ENCODE assay signal across 9 cellular contexts in the genomic region with DNA sequence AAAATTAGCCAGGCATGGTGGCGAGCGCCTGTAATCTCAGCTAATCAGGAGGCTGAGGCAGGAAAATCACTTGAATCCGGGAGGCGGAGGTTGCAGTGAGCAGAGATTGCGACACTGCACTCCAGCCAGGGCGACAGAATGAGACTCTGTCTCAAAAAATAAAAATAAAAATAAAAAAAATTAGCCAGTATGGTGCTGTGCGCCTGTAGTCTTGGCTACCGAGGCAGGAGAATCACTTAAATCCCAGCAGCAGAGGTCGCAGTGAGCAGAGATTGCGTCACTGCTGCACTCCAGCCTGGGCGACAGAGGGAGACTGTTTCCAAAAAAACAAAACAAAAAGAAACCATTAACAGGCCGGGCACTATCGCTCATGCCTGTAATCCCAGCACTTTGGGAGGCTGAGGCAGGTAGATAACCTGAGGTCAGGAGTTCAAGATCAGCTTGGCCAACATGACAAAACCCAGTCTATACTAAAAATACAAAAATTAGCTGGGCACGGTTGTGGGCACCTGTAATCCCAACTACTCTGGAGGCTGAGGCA. TPM values are rescaled to one million over a fixed set of nuclear protein-coding genes. Genes with fewer than 3 reads are reported as not detected.
DNase-seq lines count a peak whose midpoint lies in the region; ATAC-seq, FAIRE-seq and TF ChIP-seq lines count a peak whose summit lies in the region.
"Not testable (repeated sequence)": the region's sequence is repeated elsewhere in the genome, so short reads cannot be mapped to it uniquely, and the experiment has no call there.
"Had no signal": no experiment of that assay in that cellular context is flagged by ENCODE, and none has a peak within 500 bp of the region (broad histone marks: within the 10 kb centered on the region; RNA-seq: fewer than 3 reads in every experiment).

No MANE protein-coding gene starts in this region.

- not testable (repeated sequence) for H3K79me2 ChIP-seq in MM.1S (ENCODE audit: low read length); HepG2 (ENCODE audit: insufficient read depth, low read length)

- H3K27me3 ChIP-seq in MM.1S (replicated peaks; ENCODE audit: insufficient read depth, low read length); HepG2 (ENCODE audit: control insufficient read depth in 1 of 2, insufficient read depth in 2 of 2, low read length in 2 of 2); sigmoid colon: not testable (repeated sequence)

- H3F3A ChIP-seq in MM.1S (ENCODE audit: insufficient read depth, low read length), result not testable (repeated sequence)

- peaks cover 23 to 25% of the 10 kb centered on the region in 2 donors for H3K36me3 Mint-ChIP-seq in activated naive CD4-positive, alpha-beta T cell treated with anti-CD3 and anti-CD28 coated beads, Interleukin-2, amount 50 U/mL, for 72 hours

- peak; percentile 49 to 61 for ATAC-seq in activated naive CD4-positive, alpha-beta T cell treated with anti-CD3 and anti-CD28 coated beads, Interleukin-2, amount 50 U/mL, for 72 hours
- peak; percentile 87 for ATAC-seq in HepG2

- TF ChIP-seq POLR2A in erythroblast (IDR thresholded peaks at IDR 0.05; ENCODE audit: low read length); HepG2 (IDR thresholded peaks at IDR 0.05; ENCODE audit: insufficient read depth in 1 of 2, low read depth in 2 of 2, low read length in 2 of 2); sigmoid colon (IDR thresholded peaks at IDR 0.05): not testable (repeated sequence)

- H3K9me3 ChIP-seq in MM.1S (replicated peaks; ENCODE audit: insufficient read depth, low read length); HepG2 (ENCODE audit: low read length); sigmoid colon: not testable (repeated sequence)

- BruUV-seq in HepG2 (replicated peaks; lab: Mats Ljungman, UMichigan), result not testable (repeated sequence)

- not testable (repeated sequence) for H3K27ac Mint-ChIP-seq in activated naive CD4-positive, alpha-beta T cell treated with anti-CD3 and anti-CD28 coated beads, Interleukin-2, amount 50 U/mL, for 72 hours

- FAIRE-seq in HepG2 (lab: Jason Lieb, UNC), result peak; percentile 82

- H2AFZ ChIP-seq in MM.1S (ENCODE audit: low read length); HepG2 (ENCODE audit: low read length): not testable (repeated sequence)

- H3K4me3 ChIP-seq in MM.1S (ENCODE audit: low read length), result not testable (repeated sequence)
- H3K4me3 ChIP-seq in HepG2 (replicated peaks in 1 of 3; ENCODE audit: insufficient read depth in 1 of 3, low read depth in 2 of 3, low read length in 3 of 3), result peak overlapping the region in 1 of 3 experiments; percentile 31; a peak in 1 of 6 replicates
- H3K4me3 ChIP-seq in sigmoid colon, result peak overlapping the region in 1 of 4 donors; percentile 13

- intact Hi-C loops in HepG2 (cut with micrococcal nuclease; ENCODE audit: unreplicated experiment) (loop anchor here (1.0 to 5.0 kb wide), 5 partner anchors 41 to 198 kb away; partner anchors contain the start of gene ITPA), sigmoid colon (cut with DNase I) (loop anchor here (2.0 kb wide), 1 partner anchor 63 kb away; no protein-coding TSS in a partner anchor)

- WGBS in HepG2 (ENCODE audit: low lambda C conversion rate), result 30% methylated on average over 14 of the region's 14 CpGs
- 62 to 82% methylated on average over 14 of the region's 14 CpGs for WGBS in sigmoid colon, 2 donors

- DNase-seq in GM04503 (ENCODE audit: low read depth) (peak; percentile 44), T follicular helper cell (ENCODE audit: low read depth) (peak; percentile 34), erythroblast (lab: John Stamatoyannopoulos, UW) (peak; percentile 60 to 65), HepG2 (ENCODE audit: low spot score) (peak; percentile 89), sigmoid colon (peak; percentile 86)
- DNase-seq in MM.1S; activated naive CD4-positive, alpha-beta T cell treated with anti-CD3 and anti-CD28 coated beads, Interleukin-2, amount 50 U/mL, for 72 hours (ENCODE audit: low spot score in 2 of 2): not testable (repeated sequence)

- in situ Hi-C loops in HepG2 (cut with HindIII; ENCODE audit: extremely low pct_ligation_motif_present, low pct_unique_long_range_greater_than_20kb), result loop anchor here (10.0 kb wide), 1 partner anchor 63 kb away; no protein-coding TSS in a partner anchor

- not testable (repeated sequence) for H3K4me2 ChIP-seq in MM.1S (ENCODE audit: low read depth, low read length)
- peak overlapping the region; percentile 60 for H3K4me2 ChIP-seq in HepG2 (ENCODE audit: low read depth, low read length)

- peak; percentile 91 for TF ChIP-seq RAD21 in HepG2 (CRISPR knock-in tag; IDR thresholded peaks at IDR 0.05)

- peak; percentile 44 to 55; a peak in 2 of 4 replicates for TF ChIP-seq EP300 in HepG2 (IDR thresholded peaks at IDR 0.05; ENCODE audit: low read depth in 2 of 2, low read length in 2 of 2)
- not testable (repeated sequence) for TF ChIP-seq EP300 in HepG2 (CRISPR knock-in tag; IDR thresholded peaks at IDR 0.05; ENCODE audit: borderline replicate concordance); sigmoid colon (IDR thresholded peaks at IDR 0.05)

- not testable (repeated sequence) for H3K9me3 Mint-ChIP-seq in activated naive CD4-positive, alpha-beta T cell treated with anti-CD3 and anti-CD28 coated beads, Interleukin-2, amount 50 U/mL, for 72 hours

- H3K9ac ChIP-seq in MM.1S (ENCODE audit: low read length), result not testable (repeated sequence)
- peak overlapping the region; percentile 51 for H3K9ac ChIP-seq in HepG2 (ENCODE audit: insufficient read depth, low read depth, low read length)

- CTCF ChIA-PET in HepG2 (lab: Yijun Ruan, JAX; ENCODE audit: low intra/inter-chr PET ratio, low total read pairs), result interaction anchor here (1.0 to 5.3 kb wide), 6 partner anchors 22 to 197 kb away, joined by 3 to 47 read pairs (median 4); no protein-coding TSS in a partner anchor

- not testable (repeated sequence) for H3K9me2 ChIP-seq in MM.1S (replicated peaks; ENCODE audit: insufficient read depth, low read length)

- not testable (repeated sequence) for H4K20me1 ChIP-seq in MM.1S (ENCODE audit: insufficient read depth, low read length); HepG2 (ENCODE audit: insufficient read depth, low read length)

- POLR2A ChIA-PET in HepG2 (lab: Yijun Ruan, JAX), result interaction anchor here (0.8 to 1.3 kb wide), 3 partner anchors 9 to 50 kb away, joined by 3 read pairs; partner anchors contain the start of genes FASTKD5 and UBOX5

- TF ChIP-seq CTCF in 22Rv1 (IDR thresholded peaks at IDR 0.05), result peak; percentile 86
- TF ChIP-seq CTCF in MM.1S (IDR thresholded peaks at IDR 0.05; ENCODE audit: low read length), result peak; percentile 28
- TF ChIP-seq CTCF in HepG2 (CRISPR knock-in tag; IDR thresholded peaks at IDR 0.05), result peak; percentile 95
- TF ChIP-seq CTCF in sigmoid colon (IDR thresholded peaks at IDR 0.05), result peak; percentile 23 to 51 (median 45)

- H3K27ac ChIP-seq in 22Rv1, result peak overlapping the region; percentile 60
- H3K27ac ChIP-seq in MM.1S (ENCODE audit: low read length), result not testable (repeated sequence)
- H3K27ac ChIP-seq in HepG2 (ENCODE audit: extremely low read length, insufficient read depth, low read length), result peak overlapping the region; percentile 39
- peak overlapping the region in 3 of 4 donors; percentile 35 to 51 (median 45) for H3K27ac ChIP-seq in sigmoid colon

- not testable (repeated sequence) for H3K4me1 ChIP-seq in MM.1S (ENCODE audit: low read length)
- H3K4me1 ChIP-seq in HepG2 (ENCODE audit: insufficient read depth, low read length), result peaks cover 45% of the 10 kb centered on the region
- peaks cover 0 to 13% (median 8%) of the 10 kb centered on the region in 4 donors for H3K4me1 ChIP-seq in sigmoid colon

- H3K36me3 ChIP-seq in MM.1S (replicated peaks; ENCODE audit: insufficient read depth, low read length), result not testable (repeated sequence)
- H3K36me3 ChIP-seq in HepG2 (replicated peaks in 1 of 2; ENCODE audit: control insufficient read depth in 1 of 2, insufficient read depth in 2 of 2, low read length in 2 of 2), result peaks cover 7 to 28% of the 10 kb centered on the region in 2 experiments; a peak in 4 of 5 replicates
- H3K36me3 ChIP-seq in sigmoid colon, result peaks cover 13 to 53% (median 19%) of the 10 kb centered on the region in 4 donors

RNA-seq across cellular contexts. Expression of gene AVP, which starts 33.4 kb away (rescaled TPM):
- under 1 TPM in 1 of 2 donors, not detected in 1; 0.45 TPM for total RNA-seq in activated naive CD4-positive, alpha-beta T cell treated with anti-CD3 and anti-CD28 coated beads, Interleukin-2, amount 50 U/mL, for 72 hours
- not detected in 2 replicates for total RNA-seq in HepG2 (2016; rRNA removed; fragmentation: Illumina TruSeq; extraction: Trizol)
- total RNA-seq in HepG2 (2016; cell fraction: cytosol; rRNA removed; fragmentation: Illumina TruSeq; extraction: Trizol; ENCODE audit: low read depth), result not detected in 2 replicates
- total RNA-seq in HepG2 (2016; cell fraction: insoluble cytoplasmic fraction; rRNA removed; fragmentation: Illumina TruSeq; extraction: Trizol), result not detected in 2 replicates
- total RNA-seq in HepG2 (2016; cell fraction: membrane; rRNA removed; fragmentation: Illumina TruSeq; extraction: Trizol), result not detected in 2 replicates
- total RNA-seq in HepG2 (2016; cell fraction: nucleus; rRNA removed; fragmentation: Illumina TruSeq; extraction: Trizol), result not detected in 2 replicates
- 0.12 and 0.21 TPM in 2 replicates for polyA plus RNA-seq in HepG2 (2011; rRNA removed)
- polyA plus RNA-seq in HepG2 (2011; cell fraction: cytosol; rRNA removed), result 0.22 and 0.74 TPM in 2 replicates
- 0.37 and 0.38 TPM in 2 replicates for polyA plus RNA-seq in HepG2 (2011; cell fraction: nucleus; rRNA removed)
- not detected in 2 replicates for polyA plus RNA-seq in HepG2 (2012)
- not detected in 2 replicates for polyA plus RNA-seq in HepG2 (2016; cell fraction: cytosol; fragmentation: Illumina TruSeq; extraction: Trizol; ENCODE audit: low read depth)
- not detected in 2 replicates for polyA plus RNA-seq in HepG2 (2016; cell fraction: insoluble cytoplasmic fraction; fragmentation: Illumina TruSeq; extraction: Trizol; ENCODE audit: low read depth)
- not detected in 2 replicates for polyA plus RNA-seq in HepG2 (2016; cell fraction: membrane; fragmentation: Illumina TruSeq; extraction: Trizol; ENCODE audit: low read depth)
- polyA plus RNA-seq in HepG2 (2016; cell fraction: nucleus; fragmentation: Illumina TruSeq; extraction: Trizol; ENCODE audit: insufficient read depth, low read depth), result not detected in 2 replicates
- polyA minus RNA-seq in HepG2 (2011; rRNA and poly(A)+ RNA removed; ENCODE audit: low replicate concordance), result not detected in 2 replicates
- polyA minus RNA-seq in HepG2 (2011; cell fraction: cytosol; rRNA and poly(A)+ RNA removed), result not detected in 2 replicates
- not detected in 2 replicates for polyA minus RNA-seq in HepG2 (2011; cell fraction: nucleus; rRNA and poly(A)+ RNA removed)
- not detected for total RNA-seq in sigmoid colon
- polyA plus RNA-seq in sigmoid colon, result not detected
- total RNA-seq: A172 had no signal

RNA-seq across cellular contexts. Expression of gene FASTKD5, which starts 41.8 kb away (rescaled TPM):
- total RNA-seq in activated naive CD4-positive, alpha-beta T cell treated with anti-CD3 and anti-CD28 coated beads, Interleukin-2, amount 50 U/mL, for 72 hours, result 10 to 100 TPM; 18.8 to 24.2 TPM
- total RNA-seq in HepG2 (2016; rRNA removed; fragmentation: Illumina TruSeq; extraction: Trizol) (46.8 and 63.4 TPM in 2 replicates), sigmoid colon (10 to 100 TPM in 2 of 4 donors, 1 to 10 TPM in 2; 9.1 to 12.5 (median 10.3) TPM)
- 4.3 and 4.6 TPM in 2 replicates for total RNA-seq in HepG2 (2016; cell fraction: cytosol; rRNA removed; fragmentation: Illumina TruSeq; extraction: Trizol; ENCODE audit: low read depth)
- 45.4 and 62.9 TPM in 2 replicates for total RNA-seq in HepG2 (2016; cell fraction: insoluble cytoplasmic fraction; rRNA removed; fragmentation: Illumina TruSeq; extraction: Trizol)
- 15.5 and 16.7 TPM in 2 replicates for total RNA-seq in HepG2 (2016; cell fraction: membrane; rRNA removed; fragmentation: Illumina TruSeq; extraction: Trizol)
- 27.9 and 28.4 TPM in 2 replicates for total RNA-seq in HepG2 (2016; cell fraction: nucleus; rRNA removed; fragmentation: Illumina TruSeq; extraction: Trizol)
- polyA plus RNA-seq in HepG2 (2011; rRNA removed) (34.4 and 36.6 TPM in 2 replicates), sigmoid colon (10 to 100 TPM in 2 of 3 donors, 1 to 10 TPM in 1; 7.2 to 14.4 (median 11.3) TPM)
- polyA plus RNA-seq in HepG2 (2011; cell fraction: cytosol; rRNA removed), result 23.0 and 32.0 TPM in 2 replicates
- 12.1 and 17.5 TPM in 2 replicates for polyA plus RNA-seq in HepG2 (2011; cell fraction: nucleus; rRNA removed)
- polyA plus RNA-seq in HepG2 (2012), result 23.7 and 26.2 TPM in 2 replicates
- 2.5 TPM in 2 replicates for polyA plus RNA-seq in HepG2 (2016; cell fraction: cytosol; fragmentation: Illumina TruSeq; extraction: Trizol; ENCODE audit: low read depth)
- 55.4 and 56.5 TPM in 2 replicates for polyA plus RNA-seq in HepG2 (2016; cell fraction: insoluble cytoplasmic fraction; fragmentation: Illumina TruSeq; extraction: Trizol; ENCODE audit: low read depth)
- polyA plus RNA-seq in HepG2 (2016; cell fraction: membrane; fragmentation: Illumina TruSeq; extraction: Trizol; ENCODE audit: low read depth), result 6.5 and 7.2 TPM in 2 replicates
- polyA plus RNA-seq in HepG2 (2016; cell fraction: nucleus; fragmentation: Illumina TruSeq; extraction: Trizol; ENCODE audit: insufficient read depth, low read depth), result 33.3 and 36.2 TPM in 2 replicates
- polyA minus RNA-seq in HepG2 (2011; rRNA and poly(A)+ RNA removed; ENCODE audit: low replicate concordance), result 24.9 and 38.7 TPM in 2 replicates
- polyA minus RNA-seq in HepG2 (2011; cell fraction: cytosol; rRNA and poly(A)+ RNA removed), result 27.8 and 30.8 TPM in 2 replicates
- 26.4 and 34.6 TPM in 2 replicates for polyA minus RNA-seq in HepG2 (2011; cell fraction: nucleus; rRNA and poly(A)+ RNA removed)

RNA-seq across cellular contexts. Expression of gene UBOX5, which starts 41.8 kb away (rescaled TPM):
- 1 to 10 TPM; 5.5 to 7.1 TPM for total RNA-seq in activated naive CD4-positive, alpha-beta T cell treated with anti-CD3 and anti-CD28 coated beads, Interleukin-2, amount 50 U/mL, for 72 hours
- total RNA-seq in HepG2 (2016; rRNA removed; fragmentation: Illumina TruSeq; extraction: Trizol), result 5.4 and 5.6 TPM in 2 replicates
- total RNA-seq in HepG2 (2016; cell fraction: cytosol; rRNA removed; fragmentation: Illumina TruSeq; extraction: Trizol; ENCODE audit: low read depth), result 1.1 and 1.2 TPM in 2 replicates
- total RNA-seq in HepG2 (2016; cell fraction: insoluble cytoplasmic fraction; rRNA removed; fragmentation: Illumina TruSeq; extraction: Trizol), result 4.7 and 5.2 TPM in 2 replicates
- 3.0 TPM in 2 replicates for total RNA-seq in HepG2 (2016; cell fraction: membrane; rRNA removed; fragmentation: Illumina TruSeq; extraction: Trizol)
- 3.8 and 4.4 TPM in 2 replicates for total RNA-seq in HepG2 (2016; cell fraction: nucleus; rRNA removed; fragmentation: Illumina TruSeq; extraction: Trizol)
- 4.6 and 5.3 TPM in 2 replicates for polyA plus RNA-seq in HepG2 (2011; rRNA removed)
- polyA plus RNA-seq in HepG2 (2011; cell fraction: cytosol; rRNA removed), result 4.0 and 4.4 TPM in 2 replicates
- polyA plus RNA-seq in HepG2 (2011; cell fraction: nucleus; rRNA removed), result 6.4 and 7.0 TPM in 2 replicates
- 3.5 and 3.7 TPM in 2 replicates for polyA plus RNA-seq in HepG2 (2012)
- 0.60 and 0.69 TPM in 2 replicates for polyA plus RNA-seq in HepG2 (2016; cell fraction: cytosol; fragmentation: Illumina TruSeq; extraction: Trizol; ENCODE audit: low read depth)
- polyA plus RNA-seq in HepG2 (2016; cell fraction: insoluble cytoplasmic fraction; fragmentation: Illumina TruSeq; extraction: Trizol; ENCODE audit: low read depth), result 5.0 and 5.2 TPM in 2 replicates
- 1.2 and 1.6 TPM in 2 replicates for polyA plus RNA-seq in HepG2 (2016; cell fraction: membrane; fragmentation: Illumina TruSeq; extraction: Trizol; ENCODE audit: low read depth)
- polyA plus RNA-seq in HepG2 (2016; cell fraction: nucleus; fragmentation: Illumina TruSeq; extraction: Trizol; ENCODE audit: insufficient read depth, low read depth), result 5.2 and 5.3 TPM in 2 replicates
- 2.1 and 16.1 TPM in 2 replicates for polyA minus RNA-seq in HepG2 (2011; rRNA and poly(A)+ RNA removed; ENCODE audit: low replicate concordance)
- polyA minus RNA-seq in HepG2 (2011; cell fraction: cytosol; rRNA and poly(A)+ RNA removed), result 4.9 and 5.5 TPM in 2 replicates
- polyA minus RNA-seq in HepG2 (2011; cell fraction: nucleus; rRNA and poly(A)+ RNA removed), result 5.0 and 6.8 TPM in 2 replicates
- total RNA-seq in sigmoid colon, result 1 to 10 TPM; 6.3 to 9.4 (median 7.5) TPM
- 1 to 10 TPM; 3.0 to 5.0 (median 3.0) TPM for polyA plus RNA-seq in sigmoid colon

RNA-seq across cellular contexts. Expression of gene OXT, which starts 46.5 kb away (rescaled TPM):
- not detected for total RNA-seq in activated naive CD4-positive, alpha-beta T cell treated with anti-CD3 and anti-CD28 coated beads, Interleukin-2, amount 50 U/mL, for 72 hours
- total RNA-seq in HepG2 (2016; rRNA removed; fragmentation: Illumina TruSeq; extraction: Trizol) (not detected in 2 replicates), sigmoid colon (not detected)
- total RNA-seq in HepG2 (2016; cell fraction: cytosol; rRNA removed; fragmentation: Illumina TruSeq; extraction: Trizol; ENCODE audit: low read depth), result not detected in 2 replicates
- total RNA-seq in HepG2 (2016; cell fraction: insoluble cytoplasmic fraction; rRNA removed; fragmentation: Illumina TruSeq; extraction: Trizol), result not detected in 2 replicates
- not detected in 2 replicates for total RNA-seq in HepG2 (2016; cell fraction: membrane; rRNA removed; fragmentation: Illumina TruSeq; extraction: Trizol)
- not detected in 2 replicates for total RNA-seq in HepG2 (2016; cell fraction: nucleus; rRNA removed; fragmentation: Illumina TruSeq; extraction: Trizol)
- polyA plus RNA-seq in HepG2 (2011; rRNA removed) (not detected in 2 replicates), sigmoid colon (under 1 TPM in 1 of 3 donors, not detected in 2; 0.29 TPM)
- not detected in 2 replicates for polyA plus RNA-seq in HepG2 (2011; cell fraction: cytosol; rRNA removed)
- polyA plus RNA-seq in HepG2 (2011; cell fraction: nucleus; rRNA removed), result not detected in 2 replicates
- not detected in 2 replicates for polyA plus RNA-seq in HepG2 (2012)
- polyA plus RNA-seq in HepG2 (2016; cell fraction: cytosol; fragmentation: Illumina TruSeq; extraction: Trizol; ENCODE audit: low read depth), result not detected in 2 replicates
- polyA plus RNA-seq in HepG2 (2016; cell fraction: insoluble cytoplasmic fraction; fragmentation: Illumina TruSeq; extraction: Trizol; ENCODE audit: low read depth), result not detected in 2 replicates
- polyA plus RNA-seq in HepG2 (2016; cell fraction: membrane; fragmentation: Illumina TruSeq; extraction: Trizol; ENCODE audit: low read depth), result not detected in 2 replicates
- not detected in 2 replicates for polyA plus RNA-seq in HepG2 (2016; cell fraction: nucleus; fragmentation: Illumina TruSeq; extraction: Trizol; ENCODE audit: insufficient read depth, low read depth)
- not detected in 2 replicates for polyA minus RNA-seq in HepG2 (2011; rRNA and poly(A)+ RNA removed; ENCODE audit: low replicate concordance)
- polyA minus RNA-seq in HepG2 (2011; cell fraction: cytosol; rRNA and poly(A)+ RNA removed), result not detected in 2 replicates
- not detected in 2 replicates for polyA minus RNA-seq in HepG2 (2011; cell fraction: nucleus; rRNA and poly(A)+ RNA removed)
- total RNA-seq: A172 had no signal

RNA-seq across cellular contexts. Expression of gene LZTS3, which starts 55.4 kb away (rescaled TPM):
- 1 to 10 TPM; 2.0 to 4.2 TPM for total RNA-seq in activated naive CD4-positive, alpha-beta T cell treated with anti-CD3 and anti-CD28 coated beads, Interleukin-2, amount 50 U/mL, for 72 hours
- total RNA-seq in HepG2 (2016; rRNA removed; fragmentation: Illumina TruSeq; extraction: Trizol) (7.4 and 10.1 TPM in 2 replicates), sigmoid colon (1 to 10 TPM; 5.4 to 9.4 (median 8.4) TPM)
- 1.6 and 1.9 TPM in 2 replicates for total RNA-seq in HepG2 (2016; cell fraction: cytosol; rRNA removed; fragmentation: Illumina TruSeq; extraction: Trizol; ENCODE audit: low read depth)
- total RNA-seq in HepG2 (2016; cell fraction: insoluble cytoplasmic fraction; rRNA removed; fragmentation: Illumina TruSeq; extraction: Trizol), result 7.6 and 10.2 TPM in 2 replicates
- 5.4 and 6.1 TPM in 2 replicates for total RNA-seq in HepG2 (2016; cell fraction: membrane; rRNA removed; fragmentation: Illumina TruSeq; extraction: Trizol)
- 7.0 and 8.3 TPM in 2 replicates for total RNA-seq in HepG2 (2016; cell fraction: nucleus; rRNA removed; fragmentation: Illumina TruSeq; extraction: Trizol)
- polyA plus RNA-seq in HepG2 (2011; rRNA removed) (31.3 and 49.2 TPM in 2 replicates), sigmoid colon (10 to 100 TPM in 1 of 3 donors, 1 to 10 TPM in 2; 2.4 to 10.5 (median 2.5) TPM)
- polyA plus RNA-seq in HepG2 (2011; cell fraction: cytosol; rRNA removed), result 33.5 and 37.7 TPM in 2 replicates
- polyA plus RNA-seq in HepG2 (2011; cell fraction: nucleus; rRNA removed), result 96.7 and 99.2 TPM in 2 replicates
- polyA plus RNA-seq in HepG2 (2012), result 15.6 and 27.0 TPM in 2 replicates
- polyA plus RNA-seq in HepG2 (2016; cell fraction: cytosol; fragmentation: Illumina TruSeq; extraction: Trizol; ENCODE audit: low read depth), result 1.5 TPM in 2 replicates
- 10.0 and 11.9 TPM in 2 replicates for polyA plus RNA-seq in HepG2 (2016; cell fraction: insoluble cytoplasmic fraction; fragmentation: Illumina TruSeq; extraction: Trizol; ENCODE audit: low read depth)
- polyA plus RNA-seq in HepG2 (2016; cell fraction: membrane; fragmentation: Illumina TruSeq; extraction: Trizol; ENCODE audit: low read depth), result 5.0 and 5.4 TPM in 2 replicates
- 19.6 and 21.4 TPM in 2 replicates for polyA plus RNA-seq in HepG2 (2016; cell fraction: nucleus; fragmentation: Illumina TruSeq; extraction: Trizol; ENCODE audit: insufficient read depth, low read depth)
- polyA minus RNA-seq in HepG2 (2011; rRNA and poly(A)+ RNA removed; ENCODE audit: low replicate concordance), result 1.3 and 64.0 TPM in 2 replicates
- polyA minus RNA-seq in HepG2 (2011; cell fraction: cytosol; rRNA and poly(A)+ RNA removed), result 19.8 and 26.7 TPM in 2 replicates
- 14.9 and 19.3 TPM in 2 replicates for polyA minus RNA-seq in HepG2 (2011; cell fraction: nucleus; rRNA and poly(A)+ RNA removed)

Comparison
In these comparisons a context has a peak if more than half of its experiments do, and no peak if none do; other contexts are left out.
1. CTCF ChIP-seq: peak in every context shown above with its lines; median percentile 95 in HepG2; 86 in 22Rv1; 45 in sigmoid colon; 28 in MM.1S.